2 cellular contexts compared by ENCODE assay signal in the genomic region with DNA sequence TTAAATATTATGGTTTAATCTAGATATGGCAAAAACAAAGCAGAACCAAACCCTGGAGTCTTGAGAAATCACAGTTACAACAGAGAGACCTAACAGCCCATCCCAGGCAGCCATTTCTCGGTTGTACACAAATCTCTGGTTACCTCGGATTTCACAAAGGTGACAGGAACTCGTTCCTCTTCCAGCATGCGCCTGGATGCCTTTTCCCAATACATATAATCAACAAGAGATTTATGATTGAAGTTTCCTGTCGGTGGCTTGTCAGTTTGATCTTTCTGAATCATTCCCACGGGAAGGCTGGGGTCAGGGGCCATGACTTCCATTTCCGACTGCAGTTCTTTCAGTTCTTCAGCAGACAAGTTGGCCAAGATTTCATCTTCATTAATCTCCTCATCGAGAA.
TF ChIP-seq lines count a peak whose summit lies in the region.

No MANE protein-coding gene starts in this region.

TF ChIP-seq in SK-N-SH, 30 proteins besides CTCF, POLR2A, EP300 and RAD21:
- TF ChIP-seq GABPA (IDR thresholded peaks at IDR 0.05; ENCODE audit: low read depth) (no peak), CHD2 (IDR thresholded peaks at IDR 0.05; ENCODE audit: low read length, partially characterized antibody) (no peak), RFX5 (IDR thresholded peaks at IDR 0.05; ENCODE audit: low read length) (no peak), USF1 (IDR thresholded peaks at IDR 0.05; ENCODE audit: borderline replicate concordance, low read depth) (no peak)
- TF ChIP-seq, protein P1, sequence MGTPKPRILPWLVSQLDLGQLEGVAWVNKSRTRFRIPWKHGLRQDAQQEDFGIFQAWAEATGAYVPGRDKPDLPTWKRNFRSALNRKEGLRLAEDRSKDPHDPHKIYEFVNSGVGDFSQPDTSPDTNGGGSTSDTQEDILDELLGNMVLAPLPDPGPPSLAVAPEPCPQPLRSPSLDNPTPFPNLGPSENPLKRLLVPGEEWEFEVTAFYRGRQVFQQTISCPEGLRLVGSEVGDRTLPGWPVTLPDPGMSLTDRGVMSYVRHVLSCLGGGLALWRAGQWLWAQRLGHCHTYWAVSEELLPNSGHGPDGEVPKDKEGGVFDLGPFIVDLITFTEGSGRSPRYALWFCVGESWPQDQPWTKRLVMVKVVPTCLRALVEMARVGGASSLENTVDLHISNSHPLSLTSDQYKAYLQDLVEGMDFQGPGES (IDR thresholded peaks at IDR 0.05; ENCODE audit: low read depth, low read length) = no peak

TF ChIP-seq in SK-N-SH treated with all-trans-retinoic acid at 6 μM for 48 hours, 23 proteins besides CTCF, POLR2A, EP300 and RAD21:
- TF ChIP-seq TOX (CRISPR knock-in tag; IDR thresholded peaks at IDR 0.05; ENCODE audit: borderline replicate concordance) (no peak), CREB5 (CRISPR knock-in tag; IDR thresholded peaks at IDR 0.05; ENCODE audit: low read depth) (no peak), RARB (CRISPR knock-in tag; IDR thresholded peaks at IDR 0.05) (no peak), TCF4 (CRISPR knock-in tag; IDR thresholded peaks at IDR 0.05; ENCODE audit: borderline replicate concordance) (no peak), ESRRG (CRISPR knock-in tag; IDR thresholded peaks at IDR 0.05) (no peak), ZFP3 (CRISPR knock-in tag; IDR thresholded peaks at IDR 0.05) (no peak), BACH2 (CRISPR knock-in tag; IDR thresholded peaks at IDR 0.05; ENCODE audit: borderline replicate concordance) (no peak), ARNTL (CRISPR knock-in tag; IDR thresholded peaks at IDR 0.05; ENCODE audit: borderline replicate concordance, low read depth) (no peak), SNAI2 (CRISPR knock-in tag; IDR thresholded peaks at IDR 0.05) (no peak), ZC3H10 (CRISPR knock-in tag; IDR thresholded peaks at IDR 0.05) (no peak), ZNF8 (CRISPR knock-in tag; IDR thresholded peaks at IDR 0.05) (no peak), CSDC2 (CRISPR knock-in tag; IDR thresholded peaks at IDR 0.05) (no peak), ZFP30 (CRISPR knock-in tag; IDR thresholded peaks at IDR 0.05) (no peak), ISL1 (CRISPR knock-in tag; IDR thresholded peaks at IDR 0.05) (no peak), POU6F1 (CRISPR knock-in tag; IDR thresholded peaks at IDR 0.05; ENCODE audit: borderline replicate concordance, low read depth) (no peak), ZNF565 (CRISPR knock-in tag; conservative IDR thresholded peaks at IDR 0.05; ENCODE audit: low read depth) (no peak)
- TF ChIP-seq, protein P2, sequence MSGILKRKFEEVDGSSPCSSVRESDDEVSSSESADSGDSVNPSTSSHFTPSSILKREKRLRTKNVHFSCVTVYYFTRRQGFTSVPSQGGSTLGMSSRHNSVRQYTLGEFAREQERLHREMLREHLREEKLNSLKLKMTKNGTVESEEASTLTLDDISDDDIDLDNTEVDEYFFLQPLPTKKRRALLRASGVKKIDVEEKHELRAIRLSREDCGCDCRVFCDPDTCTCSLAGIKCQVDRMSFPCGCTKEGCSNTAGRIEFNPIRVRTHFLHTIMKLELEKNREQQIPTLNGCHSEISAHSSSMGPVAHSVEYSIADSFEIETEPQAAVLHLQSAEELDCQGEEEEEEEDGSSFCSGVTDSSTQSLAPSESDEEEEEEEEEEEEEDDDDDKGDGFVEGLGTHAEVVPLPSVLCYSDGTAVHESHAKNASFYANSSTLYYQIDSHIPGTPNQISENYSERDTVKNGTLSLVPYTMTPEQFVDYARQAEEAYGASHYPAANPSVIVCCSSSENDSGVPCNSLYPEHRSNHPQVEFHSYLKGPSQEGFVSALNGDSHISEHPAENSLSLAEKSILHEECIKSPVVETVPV (CRISPR knock-in tag; IDR thresholded peaks at IDR 0.05) = no peak
- TF ChIP-seq, protein P3, sequence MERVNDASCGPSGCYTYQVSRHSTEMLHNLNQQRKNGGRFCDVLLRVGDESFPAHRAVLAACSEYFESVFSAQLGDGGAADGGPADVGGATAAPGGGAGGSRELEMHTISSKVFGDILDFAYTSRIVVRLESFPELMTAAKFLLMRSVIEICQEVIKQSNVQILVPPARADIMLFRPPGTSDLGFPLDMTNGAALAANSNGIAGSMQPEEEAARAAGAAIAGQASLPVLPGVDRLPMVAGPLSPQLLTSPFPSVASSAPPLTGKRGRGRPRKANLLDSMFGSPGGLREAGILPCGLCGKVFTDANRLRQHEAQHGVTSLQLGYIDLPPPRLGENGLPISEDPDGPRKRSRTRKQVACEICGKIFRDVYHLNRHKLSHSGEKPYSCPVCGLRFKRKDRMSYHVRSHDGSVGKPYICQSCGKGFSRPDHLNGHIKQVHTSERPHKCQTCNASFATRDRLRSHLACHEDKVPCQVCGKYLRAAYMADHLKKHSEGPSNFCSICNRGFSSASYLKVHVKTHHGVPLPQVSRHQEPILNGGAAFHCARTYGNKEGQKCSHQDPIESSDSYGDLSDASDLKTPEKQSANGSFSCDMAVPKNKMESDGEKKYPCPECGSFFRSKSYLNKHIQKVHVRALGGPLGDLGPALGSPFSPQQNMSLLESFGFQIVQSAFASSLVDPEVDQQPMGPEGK (CRISPR knock-in tag; IDR thresholded peaks at IDR 0.05; ENCODE audit: borderline replicate concordance) = no peak
TF ChIP-seq in SK-N-SH treated with all-trans-retinoic acid at 6 μM for 48 hours: peak in this region for 0.
